8 cellular contexts compared by ENCODE assay signal in genomic region chr12:56160160-56160763, GRCh38. TPM values are rescaled to one million over a fixed set of nuclear protein-coding genes. Genes with fewer than 3 reads are reported as not detected.
DNase-seq lines count a peak whose midpoint lies in the region; ATAC-seq and TF ChIP-seq lines count a peak whose summit lies in the region.

No MANE protein-coding gene starts in this region.

- H3K4me3 Mint-ChIP-seq in dendritic cell treated with granulocyte-macrophage colony-stimulating factor and Interleukin-4, amounts not matched to agents 40 ng/mL and 50 ng/mL, for 4 days: peak overlapping the region; percentile 93
- peak overlapping the region; percentile 93 to 99 (median 98) for H3K4me3 Mint-ChIP-seq in naive thymus-derived CD8-positive, alpha-beta T cell

- H3K4me1 Mint-ChIP-seq in dendritic cell treated with granulocyte-macrophage colony-stimulating factor and Interleukin-4, amounts not matched to agents 40 ng/mL and 50 ng/mL, for 4 days (ENCODE audit: low read depth): peaks cover 47% of the 10 kb centered on the region
- H3K4me1 Mint-ChIP-seq in naive thymus-derived CD8-positive, alpha-beta T cell: peaks cover 35 to 53% (median 49%) of the 10 kb centered on the region in 4 donors

- H3K27me3 ChIP-seq in H7 (ENCODE audit: control insufficient read depth, insufficient read depth, low read length) (no peaks in the 10 kb centered on the region), thoracic aorta (replicated peaks; ENCODE audit: insufficient read depth) (no peaks in the 10 kb centered on the region)

- ATAC-seq in activated CD4-positive, CD25-positive, alpha-beta regulatory T cell treated with anti-CD3 and anti-CD28 coated beads, Interleukin-2, amount 50 U/mL, for 24 hours: peak; percentile 28 to 53
- peak; percentile 24 to 62 for ATAC-seq in naive thymus-derived CD8-positive, alpha-beta T cell
- ATAC-seq in thoracic aorta (ENCODE audit: insufficient number of reproducible peaks, low FRiP score, low read depth) (no peak), GM18498 (IDR thresholded peaks at IDR 0.05; ENCODE audit: unreplicated experiment) (no peak)

- H3K36me3 ChIP-seq in H7 (replicated peaks; ENCODE audit: control insufficient read depth, insufficient read depth, low read length) (peaks cover 46% of the 10 kb centered on the region), thoracic aorta (peaks cover 40% of the 10 kb centered on the region)

- peak overlapping the region; percentile 98 for H3K27ac Mint-ChIP-seq in dendritic cell treated with granulocyte-macrophage colony-stimulating factor and Interleukin-4, amounts not matched to agents 40 ng/mL and 50 ng/mL, for 4 days
- peak overlapping the region; percentile 88 to 100 (median 98) for H3K27ac Mint-ChIP-seq in naive thymus-derived CD8-positive, alpha-beta T cell

- TF ChIP-seq CTCF in thoracic aorta (IDR thresholded peaks at IDR 0.05): no peak

- POLR2A ChIA-PET in naive thymus-derived CD8-positive, alpha-beta T cell (lab: Charles Lee): interaction anchor here (0.5 to 13.3 kb wide), 15 partner anchors 9 to 289 kb away, joined by 3 to 163 read pairs (median 4); partner anchors contain the start of genes ESYT1, MYL6B, PA2G4 and RNF41

- H3K4me1 ChIP-seq in thoracic aorta (ENCODE audit: control insufficient read depth in 1 of 2, low read depth in 2 of 2): peaks cover 17 to 44% of the 10 kb centered on the region in 2 donors

- no peaks in the 10 kb centered on the region for H3K9me3 ChIP-seq in thoracic aorta

- intact Hi-C loops in dendritic cell treated with granulocyte-macrophage colony-stimulating factor and Interleukin-4, amounts not matched to agents 40 ng/mL and 50 ng/mL, for 4 days (cut with micrococcal nuclease): no loop called here

- peaks cover 86% of the 10 kb centered on the region for H3K36me3 Mint-ChIP-seq in dendritic cell treated with granulocyte-macrophage colony-stimulating factor and Interleukin-4, amounts not matched to agents 40 ng/mL and 50 ng/mL, for 4 days (ENCODE audit: low read depth)
- H3K36me3 Mint-ChIP-seq in naive thymus-derived CD8-positive, alpha-beta T cell: peaks cover 6 to 52% (median 8%) of the 10 kb centered on the region in 3 donors

- no peaks in the 10 kb centered on the region for H3K9me3 Mint-ChIP-seq in dendritic cell treated with granulocyte-macrophage colony-stimulating factor and Interleukin-4, amounts not matched to agents 40 ng/mL and 50 ng/mL, for 4 days
- H3K9me3 Mint-ChIP-seq in naive thymus-derived CD8-positive, alpha-beta T cell: no peaks in the 10 kb centered on the region

- H3K27ac ChIP-seq in thoracic aorta: peak overlapping the region; percentile 90 to 92

- no peaks in the 10 kb centered on the region for H3K27me3 Mint-ChIP-seq in dendritic cell treated with granulocyte-macrophage colony-stimulating factor and Interleukin-4, amounts not matched to agents 40 ng/mL and 50 ng/mL, for 4 days
- H3K27me3 Mint-ChIP-seq in naive thymus-derived CD8-positive, alpha-beta T cell: no peaks in the 10 kb centered on the region

- DNase-seq in H7 (no peak), thoracic aorta (ENCODE audit: low spot score) (no peak), NCI-H2171 treated with DMSO at 0.1 percent for 48 hours (lab: John Stamatoyannopoulos, UW) (no peak), MV-4-11 (lab: John Stamatoyannopoulos, UW) (no peak)
- DNase-seq in naive thymus-derived CD8-positive, alpha-beta T cell: peak; percentile 38 to 77 (median 58)

- peak overlapping the region; percentile 70 for H3K4me3 ChIP-seq in H7 (ENCODE audit: insufficient read depth, low read depth, low read length)
- H3K4me3 ChIP-seq in thoracic aorta: peak overlapping the region; percentile 81

RNA-seq across cellular contexts. Expression of gene MYL6, which starts 2.1 kb away (rescaled TPM):
- total RNA-seq in H7 (2014; rRNA removed; shearing (Covaris generic)): 941 and 1,248 TPM in 2 replicates
- 100 to 1,000 TPM; 421 to 448 TPM for total RNA-seq in naive thymus-derived CD8-positive, alpha-beta T cell
- polyA plus RNA-seq in naive thymus-derived CD8-positive, alpha-beta T cell: 1,000 to 10,000 TPM; 1,813 to 2,533 (median 2,044) TPM
- total RNA-seq in thoracic aorta: 1,000 to 10,000 TPM; 1,762 to 3,064 TPM

RNA-seq across cellular contexts. Expression of gene MYL6B, which starts 7.9 kb away (rescaled TPM):
- 118 and 129 TPM in 2 replicates for total RNA-seq in H7 (2014; rRNA removed; shearing (Covaris generic))
- total RNA-seq in naive thymus-derived CD8-positive, alpha-beta T cell: 1 to 10 TPM; 3.5 to 5.9 TPM
- 1 to 10 TPM; 3.4 to 4.0 (median 3.8) TPM for polyA plus RNA-seq in naive thymus-derived CD8-positive, alpha-beta T cell
- total RNA-seq in thoracic aorta: 10 to 100 TPM; 17.1 to 19.1 TPM

RNA-seq across cellular contexts. Expression of gene SMARCC2, which starts 29.0 kb away (rescaled TPM):
- 20.0 and 27.5 TPM in 2 replicates for total RNA-seq in H7 (2014; rRNA removed; shearing (Covaris generic))
- total RNA-seq in naive thymus-derived CD8-positive, alpha-beta T cell: 100 to 1,000 TPM; 189 to 197 TPM
- polyA plus RNA-seq in naive thymus-derived CD8-positive, alpha-beta T cell: 10 to 100 TPM; 46.3 to 70.4 (median 54.1) TPM
- total RNA-seq in thoracic aorta: 100 to 1,000 TPM in 1 of 2 donors, 10 to 100 TPM in 1; 68.6 to 109 TPM

RNA-seq across cellular contexts. Expression of gene ESYT1, which starts 32.2 kb away (rescaled TPM):
- total RNA-seq in H7 (2014; rRNA removed; shearing (Covaris generic)): 120 and 127 TPM in 2 replicates
- total RNA-seq in naive thymus-derived CD8-positive, alpha-beta T cell: 100 to 1,000 TPM; 257 to 270 TPM
- polyA plus RNA-seq in naive thymus-derived CD8-positive, alpha-beta T cell: 100 to 1,000 TPM; 354 to 433 (median 357) TPM
- total RNA-seq in thoracic aorta: 100 to 1,000 TPM; 113 to 128 TPM

RNA-seq across cellular contexts. Expression of gene ZC3H10, which starts 42.2 kb away (rescaled TPM):
- 8.2 and 11.3 TPM in 2 replicates for total RNA-seq in H7 (2014; rRNA removed; shearing (Covaris generic))
- total RNA-seq in naive thymus-derived CD8-positive, alpha-beta T cell: 10 to 100 TPM; 15.1 to 15.9 TPM
- 1 to 10 TPM; 1.3 to 2.5 (median 1.8) TPM for polyA plus RNA-seq in naive thymus-derived CD8-positive, alpha-beta T cell
- 1 to 10 TPM; 4.1 to 7.1 TPM for total RNA-seq in thoracic aorta

Comparison
In these comparisons a context has a peak if more than half of its experiments do, and no peak if none do; other contexts are left out.
1. DNase-seq: peak in naive thymus-derived CD8-positive, alpha-beta T cell (10 of 10); none in H7 (single experiment), thoracic aorta (single experiment), NCI-H2171 treated with DMSO at 0.1 percent for 48 hours (single experiment) and MV-4-11 (single experiment).
2. ATAC-seq: peak in activated CD4-positive, CD25-positive, alpha-beta regulatory T cell treated with anti-CD3 and anti-CD28 coated beads, Interleukin-2, amount 50 U/mL, for 24 hours (2 of 2) and naive thymus-derived CD8-positive, alpha-beta T cell (2 of 2); none in thoracic aorta (single experiment) and GM18498 (single experiment).